In genomic region chr17:6366144-6366755, GRCh38 we compare ENCODE assay signal across 1 cellular context.
TF ChIP-seq lines count a peak whose summit lies in the region.

No MANE protein-coding gene starts in this region.

TF ChIP-seq in GM23338, 12 proteins besides CTCF, POLR2A, EP300 and RAD21 (continued from another document):
- TF ChIP-seq ZNF331 (CRISPR knock-in tag; IDR thresholded peaks at IDR 0.05; ENCODE audit: low read depth) = no peak
TF ChIP-seq in GM23338: peak in this region for 0.
